ENCODE assay signal across 32 cellular contexts in the genomic region with DNA sequence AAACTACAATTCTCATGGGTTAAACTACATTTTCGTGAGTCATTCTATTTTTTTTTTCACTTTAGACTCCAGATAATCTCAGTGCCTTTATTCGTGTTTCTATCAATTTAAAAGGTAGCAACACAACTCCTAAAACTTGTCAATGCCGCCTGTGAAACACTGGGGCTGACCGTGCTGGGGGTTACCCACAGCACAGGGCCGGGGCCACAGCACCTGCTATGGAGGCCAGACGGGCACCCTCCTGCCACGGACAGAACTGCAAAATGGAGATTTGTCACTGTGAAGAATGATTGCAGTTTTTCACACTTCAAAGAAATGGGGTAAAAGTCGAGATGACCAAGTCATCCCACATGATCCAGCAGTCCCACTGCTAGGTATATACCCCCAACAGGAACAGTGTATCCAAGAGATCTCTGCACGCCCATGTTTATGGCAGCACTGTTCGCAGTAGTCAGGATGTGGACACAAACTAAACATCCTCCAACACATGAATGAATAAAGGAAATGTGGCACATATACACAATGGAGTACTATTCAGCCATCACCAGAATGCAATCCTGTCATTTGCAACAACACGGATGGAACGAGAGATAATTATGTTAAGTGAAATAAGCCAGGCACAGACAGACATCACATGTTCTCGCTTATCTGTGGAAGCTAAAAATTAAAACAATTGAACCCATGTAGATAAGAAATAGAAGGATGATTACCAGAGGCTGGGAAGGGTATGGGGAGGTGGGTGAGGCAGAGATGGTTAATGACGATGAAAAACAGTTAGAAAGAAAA.
"Had no signal": no experiment of that assay in that cellular context is flagged by ENCODE, and none has a peak within 500 bp of the region (broad histone marks: within the 10 kb centered on the region; RNA-seq: fewer than 3 reads in every experiment).

No MANE protein-coding gene starts in this region.

- H3K27ac Mint-ChIP-seq: activated B cell treated with CpG ODN at 0.5 μM for 24 hours; activated CD8-positive, alpha-beta T cell treated with anti-CD3 and anti-CD28 coated beads for 36 hours; activated naive CD8-positive, alpha-beta T cell; activated T-helper 17 cell treated with anti-CD3 and anti-CD28 coated beads, Interleukin-2, amount 50 U/mL, for 72 hours; dendritic cell treated with granulocyte-macrophage colony-stimulating factor and Interleukin-4, amounts not matched to agents 40 ng/mL and 50 ng/mL, for 4 days; endodermal cell; T-helper 1 cell treated with Interleukin-12 subunit alpha and Interleukin-12 subunit beta and Interleukin-4 antibody, amounts not matched to agents 30 μg/mL and 1 μg/mL, for 36 hours; T-helper 2 cell treated with Interferon-gamma antibody and Interleukin-4, amounts not matched to agents 5 μg/mL and 100 μg/mL, for 36 hours had no signal

- DNase-seq: activated B cell treated with CpG ODN at 0.5 μM for 24 hours; activated CD4-positive, alpha-beta T cell treated with anti-CD3 and anti-CD28 coated beads for 48 hours; activated CD4-positive, alpha-beta T cell treated with anti-CD3 and anti-CD28 coated beads, Interleukin-2, amount 50 U/mL, for 1 hour; activated CD4-positive, alpha-beta T cell treated with anti-CD3 and anti-CD28 coated beads, Interleukin-2, amount 50 U/mL, for 48 hours; activated CD8-positive, alpha-beta memory T cell treated with anti-CD3 and anti-CD28 coated beads for 24 hours; activated CD8-positive, alpha-beta T cell treated with anti-CD3 and anti-CD28 coated beads for 36 hours; activated effector memory CD4-positive, alpha-beta T cell treated with Interleukin-2 at 50 U/mL for 16 hours; activated gamma-delta T cell treated with Interleukin-2 at 50 U/mL for 16 hours; activated naive CD4-positive, alpha-beta T cell treated with anti-CD3 and anti-CD28 coated beads, Interleukin-2, amount 50 U/mL, for 16 hours; activated naive CD4-positive, alpha-beta T cell treated with Interleukin-2 at 50 U/mL for 16 hours; activated T-cell treated with anti-CD3 and anti-CD28 coated beads, Interleukin-2, amount 50 U/mL, for 4 hours; amniotic stem cell; anterior cingulate cortex; brain microvascular endothelial cell; dorsolateral prefrontal cortex; effector memory CD4-positive, alpha-beta T cell; endodermal cell; foreskin keratinocyte; gastrocnemius medialis; glutamatergic neuron; heart left ventricle; T1000; WERI-Rb-1 had no signal

- H3K4me1 Mint-ChIP-seq: activated B cell treated with CpG ODN at 0.5 μM for 24 hours; activated T-helper 17 cell treated with anti-CD3 and anti-CD28 coated beads, Interleukin-2, amount 50 U/mL, for 72 hours; central memory CD8-positive, alpha-beta T cell had no signal

- H3K4me3 ChIP-seq: coronary artery, dorsolateral prefrontal cortex, gastrocnemius medialis, heart left ventricle had no signal

- H3K27ac ChIP-seq: brain microvascular endothelial cell, coronary artery, dorsolateral prefrontal cortex, foreskin keratinocyte, gastrocnemius medialis, heart left ventricle, WERI-Rb-1 had no signal

- H3K9me3 ChIP-seq: gastrocnemius medialis, heart left ventricle had no signal

- ATAC-seq: activated CD4-positive, CD25-positive, alpha-beta regulatory T cell treated with anti-CD3 and anti-CD28 coated beads, Interleukin-2, amount 50 U/mL, for 24 hours; activated CD8-positive, alpha-beta T cell treated with anti-CD3 and anti-CD28 coated beads for 36 hours; activated T-cell treated with anti-CD3 and anti-CD28 coated beads, Interleukin-2, amount 50 U/mL, for 4 hours; activated T-helper 17 cell treated with anti-CD3 and anti-CD28 coated beads, Interleukin-2, amount 50 U/mL, for 72 hours; esophagus mucosa; foreskin keratinocyte; gastrocnemius medialis; heart left ventricle had no signal

- H3K4me3 Mint-ChIP-seq: activated B cell treated with CpG ODN at 0.5 μM for 24 hours; activated CD8-positive, alpha-beta T cell treated with anti-CD3 and anti-CD28 coated beads for 36 hours; activated naive CD8-positive, alpha-beta T cell; activated T-cell treated with anti-CD3 and anti-CD28 coated beads, Interleukin-2, amount 50 U/mL, for 4 hours; activated T-helper 17 cell treated with anti-CD3 and anti-CD28 coated beads, Interleukin-2, amount 50 U/mL, for 72 hours; central memory CD8-positive, alpha-beta T cell; dendritic cell treated with granulocyte-macrophage colony-stimulating factor and Interleukin-4, amounts not matched to agents 40 ng/mL and 50 ng/mL, for 4 days; endodermal cell; T-helper 1 cell treated with Interleukin-12 subunit alpha and Interleukin-12 subunit beta and Interleukin-4 antibody, amounts not matched to agents 30 μg/mL and 1 μg/mL, for 36 hours; T-helper 2 cell treated with Interferon-gamma antibody and Interleukin-4, amounts not matched to agents 5 μg/mL and 100 μg/mL, for 36 hours had no signal

- H3K36me3 ChIP-seq: brain microvascular endothelial cell, gastrocnemius medialis, heart left ventricle, WERI-Rb-1 had no signal

- H3K27me3 ChIP-seq: brain microvascular endothelial cell, dorsolateral prefrontal cortex, foreskin keratinocyte, gastrocnemius medialis, heart left ventricle had no signal

- H3K36me3 Mint-ChIP-seq: activated naive CD8-positive, alpha-beta T cell had no signal

- H3K4me1 ChIP-seq: foreskin keratinocyte, gastrocnemius medialis, heart left ventricle had no signal

- H3K27me3 Mint-ChIP-seq: activated B cell treated with CpG ODN at 0.5 μM for 24 hours; activated T-helper 17 cell treated with anti-CD3 and anti-CD28 coated beads, Interleukin-2, amount 50 U/mL, for 72 hours; dendritic cell treated with granulocyte-macrophage colony-stimulating factor and Interleukin-4, amounts not matched to agents 40 ng/mL and 50 ng/mL, for 4 days had no signal
